18 cellular contexts compared by ENCODE assay signal in genomic region chr15:44810237-44810636, GRCh38.
DNase-seq lines count a peak whose midpoint lies in the region; ATAC-seq and TF ChIP-seq lines count a peak whose summit lies in the region.
"Had no signal": no experiment of that assay in that cellular context is flagged by ENCODE, and none has a peak within 500 bp of the region (broad histone marks: within the 10 kb centered on the region; RNA-seq: fewer than 3 reads in every experiment).

No MANE protein-coding gene starts in this region.

- TF ChIP-seq CTCF in VCaP (conservative IDR thresholded peaks at IDR 0.05): no peak
- no peak for TF ChIP-seq CTCF in prostate gland (IDR thresholded peaks at IDR 0.05)

- ATAC-seq in T-helper 17 cell: no peak
- ATAC-seq: HCT116 had no signal

- no peaks in the 10 kb centered on the region for H3K36me3 ChIP-seq in prostate gland
- H3K36me3 ChIP-seq: BE2C had no signal

- H3K9me3 ChIP-seq in prostate gland: no peaks in the 10 kb centered on the region
- no peaks in the 10 kb centered on the region for H3K9me3 ChIP-seq in T-helper 17 cell (ENCODE audit: control insufficient read depth, low read length, poor library complexity, severe bottlenecking)
- H3K9me3 ChIP-seq: BE2C had no signal

- peaks cover 41% of the 10 kb centered on the region for H3K27me3 Mint-ChIP-seq in T-helper 17 cell

- DNase-seq in NCI-H748 treated with DMSO at 0.1 percent for 48 hours (lab: John Stamatoyannopoulos, UW): peak; percentile 68
- DNase-seq in NCI-H748 (lab: John Stamatoyannopoulos, UW; ENCODE audit: unreplicated experiment): no peak
- peak; percentile 17 for DNase-seq in prostate gland (ENCODE audit: low spot score)
- DNase-seq in T-helper 17 cell: no peak
- DNase-seq in hippocampal formation (lab: John Stamatoyannopoulos, UW): no peak
- DNase-seq: ACHN; BE2C; C1 segment of cervical spinal cord; CD4-positive, CD25-positive, alpha-beta regulatory T cell; CD8-positive, alpha-beta memory T cell; DMS79; GDM1; GOT3; H7; HFFc6; IMR-90 had no signal

- H3K27ac Mint-ChIP-seq in T-helper 17 cell: no peak overlapping the region
- H3K27ac Mint-ChIP-seq: CD4-positive, CD25-positive, alpha-beta regulatory T cell; CD8-positive, alpha-beta memory T cell; HFFc6 had no signal

- no peak overlapping the region for H3K4me3 ChIP-seq in prostate gland

- peaks cover 3% of the 10 kb centered on the region for H3K4me1 Mint-ChIP-seq in T-helper 17 cell
- H3K4me1 Mint-ChIP-seq: CD4-positive, CD25-positive, alpha-beta regulatory T cell had no signal

- H3K36me3 Mint-ChIP-seq in T-helper 17 cell (ENCODE audit: low read depth): no peaks in the 10 kb centered on the region
- H3K36me3 Mint-ChIP-seq: CD4-positive, CD25-positive, alpha-beta regulatory T cell had no signal

- TF ChIP-seq POLR2A in prostate gland (IDR thresholded peaks at IDR 0.05): no peak

- no peaks in the 10 kb centered on the region for H3K4me1 ChIP-seq in prostate gland (replicated peaks)

- H3K27ac ChIP-seq in VCaP: peak overlapping the region; percentile 96
- peak overlapping the region in 1 of 2 donors; percentile 54 for H3K27ac ChIP-seq in prostate gland

- H3K27me3 ChIP-seq in prostate gland (replicated peaks; ENCODE audit: insufficient read depth): no peaks in the 10 kb centered on the region
- H3K27me3 ChIP-seq: BE2C had no signal

- intact Hi-C loops in prostate gland (cut with DNase I): no loop called here

- WGBS in prostate gland: 41% methylated on average over 10 of the region's 10 CpGs

- no peak overlapping the region for H3K4me3 Mint-ChIP-seq in T-helper 17 cell
- H3K4me3 Mint-ChIP-seq: CD4-positive, CD25-positive, alpha-beta regulatory T cell; CD8-positive, alpha-beta memory T cell; HFFc6 had no signal

Comparison
In these comparisons a context has a peak if more than half of its experiments do, and no peak if none do; other contexts are left out.
1. DNase-seq: peak in NCI-H748 treated with DMSO at 0.1 percent for 48 hours (single experiment) and prostate gland (single experiment); none in NCI-H748 (single experiment), T-helper 17 cell (0 of 3) and hippocampal formation (0 of 2).